ENCODE assay signal across 1 cellular context in the genomic region with DNA sequence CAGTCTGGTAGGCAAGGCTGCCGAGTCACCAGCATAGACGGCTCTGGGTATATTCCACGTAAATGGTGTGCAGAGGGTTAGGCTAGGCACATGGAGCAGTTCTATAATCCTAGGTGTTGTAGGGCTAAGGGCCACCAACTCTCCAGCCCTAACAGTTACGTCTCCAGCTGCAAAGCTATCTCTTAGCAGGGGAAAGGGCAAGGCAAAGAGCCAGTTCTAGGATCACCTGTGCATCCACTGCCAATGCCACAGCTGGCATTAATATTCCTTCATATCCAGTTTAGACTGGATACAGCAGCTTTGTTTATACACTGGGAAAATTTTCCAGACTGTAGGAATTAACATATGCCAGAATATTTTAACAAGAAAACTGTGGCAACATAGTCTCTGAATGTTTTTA.
TF ChIP-seq lines count a peak whose summit lies in the region.

No MANE protein-coding gene starts in this region.

TF ChIP-seq in endothelial cell of umbilical vein, 7 proteins besides CTCF, POLR2A, EP300 and RAD21:
- TF ChIP-seq, protein P1, sequence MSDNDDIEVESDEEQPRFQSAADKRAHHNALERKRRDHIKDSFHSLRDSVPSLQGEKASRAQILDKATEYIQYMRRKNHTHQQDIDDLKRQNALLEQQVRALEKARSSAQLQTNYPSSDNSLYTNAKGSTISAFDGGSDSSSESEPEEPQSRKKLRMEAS (IDR thresholded peaks at IDR 0.05; ENCODE audit: insufficient read depth, insufficient read length): no peak
